9 cellular contexts compared by ENCODE assay signal in the genomic region with DNA sequence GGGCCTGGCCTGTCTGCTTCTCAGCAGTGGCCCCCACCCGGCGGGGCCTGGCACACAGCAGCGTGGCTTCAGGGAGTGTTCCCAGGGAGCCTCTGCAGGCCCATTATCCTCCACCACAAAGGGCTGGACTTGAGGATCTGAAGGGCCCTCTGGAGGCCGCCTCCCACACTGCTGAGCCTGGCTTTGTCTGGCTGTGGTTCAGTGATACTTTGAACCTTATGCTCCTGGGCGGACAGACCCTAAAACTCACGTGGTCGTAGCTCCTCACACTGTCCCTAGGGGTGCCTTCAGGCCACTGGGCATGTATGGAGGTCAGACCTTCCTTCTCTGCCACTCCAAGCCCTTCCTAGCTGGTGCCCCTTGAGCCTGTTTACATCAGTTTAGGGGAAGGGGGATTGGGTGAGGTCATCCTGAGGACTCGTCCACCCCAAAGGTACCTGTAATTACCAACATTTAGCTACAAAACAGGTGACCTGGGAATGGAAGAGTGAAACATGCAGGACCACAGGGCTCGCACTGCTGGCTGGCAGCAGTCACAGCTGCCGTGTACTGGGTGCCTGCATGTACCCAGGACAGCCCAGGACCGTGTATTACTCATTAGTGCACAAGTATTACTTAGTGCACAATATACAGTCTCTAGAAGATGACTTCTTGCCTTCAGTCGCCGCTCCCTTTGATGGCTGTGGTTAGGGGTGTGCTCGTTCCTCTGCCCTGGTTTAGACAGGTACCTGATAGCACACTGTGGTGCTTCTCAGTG. TPM values are rescaled to one million over a fixed set of nuclear protein-coding genes. Genes with fewer than 3 reads are reported as not detected.
A peak's percentile ranks its signal among the peaks of the same experiment; 100 is the strongest.
DNase-seq lines count a peak whose midpoint lies in the region; ATAC-seq and TF ChIP-seq lines count a peak whose summit lies in the region.
"Had no signal": no experiment of that assay in that cellular context is flagged by ENCODE, and none has a peak within 500 bp of the region (broad histone marks: within the 10 kb centered on the region; RNA-seq: fewer than 3 reads in every experiment).

No MANE protein-coding gene starts in this region.

- H4K20me1 ChIP-seq in BLaER1 treated with 17β-estradiol and CSF1 and Interleukin-3, amounts not matched to agents 10 nM and 100 nM, result peaks cover under 1 to 74% (median 14%) of the 10 kb centered on the region in 11 experiments; a peak in 12 of 22 replicates

- H3K27me3 ChIP-seq in BLaER1 treated with 17β-estradiol and CSF1 and Interleukin-3, amounts not matched to agents 10 nM and 100 nM, result no peaks in the 10 kb centered on the region
- H3K27me3 ChIP-seq: breast epithelium had no signal

- peak overlapping the region in 10 of 11 experiments; percentile 53 to 75 (median 68); a peak in 18 of 22 replicates for H3K27ac ChIP-seq in BLaER1 treated with 17β-estradiol and CSF1 and Interleukin-3, amounts not matched to agents 10 nM and 100 nM

- H3K4me3 ChIP-seq in BLaER1 treated with 17β-estradiol and CSF1 and Interleukin-3, amounts not matched to agents 10 nM and 100 nM, result no peak overlapping the region
- H3K4me3 ChIP-seq: breast epithelium had no signal

- ATAC-seq in HG03432 (IDR thresholded peaks at IDR 0.05; ENCODE audit: unreplicated experiment) (no peak), GM19467 (IDR thresholded peaks at IDR 0.05; ENCODE audit: unreplicated experiment) (no peak)
- ATAC-seq in naive thymus-derived CD8-positive, alpha-beta T cell, result no peak

- peak; percentile 35 for DNase-seq in NCI-H2107 (lab: John Stamatoyannopoulos, UW)
- DNase-seq in dermis blood vessel endothelial cell, result peak; percentile 13
- DNase-seq in midbrain (lab: John Stamatoyannopoulos, UW), result peak; percentile 87
- no peak for DNase-seq in type B pancreatic cell (ENCODE audit: extremely low spot score, unreplicated experiment)
- no peak for DNase-seq in naive thymus-derived CD8-positive, alpha-beta T cell

- peaks cover 8% of the 10 kb centered on the region for H3K4me1 Mint-ChIP-seq in type B pancreatic cell (ENCODE audit: unreplicated experiment)
- H3K4me1 Mint-ChIP-seq in naive thymus-derived CD8-positive, alpha-beta T cell, result peaks cover 0 to 17% (median 2%) of the 10 kb centered on the region in 4 donors

- H3K27ac Mint-ChIP-seq in type B pancreatic cell, result no peak overlapping the region
- H3K27ac Mint-ChIP-seq in naive thymus-derived CD8-positive, alpha-beta T cell, result peak overlapping the region in 4 of 10 donors; percentile 12 to 89 (median 26)

- H3K9me3 ChIP-seq in BLaER1 treated with 17β-estradiol and CSF1 and Interleukin-3, amounts not matched to agents 10 nM and 100 nM (replicated peaks in 1 of 11), result no peaks in the 10 kb centered on the region
- H3K9me3 ChIP-seq: breast epithelium had no signal

- no peaks in the 10 kb centered on the region for H3K9me3 Mint-ChIP-seq in type B pancreatic cell
- no peaks in the 10 kb centered on the region for H3K9me3 Mint-ChIP-seq in naive thymus-derived CD8-positive, alpha-beta T cell

- peak overlapping the region in 10 of 11 experiments; percentile 14 to 74 (median 62); a peak in 12 of 22 replicates for H3K4me2 ChIP-seq in BLaER1 treated with 17β-estradiol and CSF1 and Interleukin-3, amounts not matched to agents 10 nM and 100 nM

- H3K27me3 Mint-ChIP-seq in type B pancreatic cell, result no peaks in the 10 kb centered on the region
- H3K27me3 Mint-ChIP-seq in naive thymus-derived CD8-positive, alpha-beta T cell, result no peaks in the 10 kb centered on the region

- H3K9ac ChIP-seq in BLaER1 treated with 17β-estradiol and CSF1 and Interleukin-3, amounts not matched to agents 10 nM and 100 nM, result peak overlapping the region in 10 of 11 experiments; percentile 15 to 69 (median 48); a peak in 10 of 22 replicates

- peaks cover 8% of the 10 kb centered on the region for H3K36me3 Mint-ChIP-seq in type B pancreatic cell
- H3K36me3 Mint-ChIP-seq in naive thymus-derived CD8-positive, alpha-beta T cell, result peaks cover 0 to 48% (median 2%) of the 10 kb centered on the region in 3 donors

- H3K4me3 Mint-ChIP-seq in type B pancreatic cell, result no peak overlapping the region
- no peak overlapping the region for H3K4me3 Mint-ChIP-seq in naive thymus-derived CD8-positive, alpha-beta T cell

- POLR2A ChIA-PET in naive thymus-derived CD8-positive, alpha-beta T cell (lab: Charles Lee), result interaction anchor here (1.3 kb wide), 1 partner anchor 34 kb away, joined by 3 read pairs; the partner anchor contains the start of gene ZBTB5

- TF ChIP-seq CTCF in type B pancreatic cell (conservative IDR thresholded peaks at IDR 0.05), result no peak

- H3K4me1 ChIP-seq in BLaER1 treated with 17β-estradiol and CSF1 and Interleukin-3, amounts not matched to agents 10 nM and 100 nM, result peaks cover 28 to 45% (median 33%) of the 10 kb centered on the region in 10 experiments

- H3K36me3 ChIP-seq in BLaER1 treated with 17β-estradiol and CSF1 and Interleukin-3, amounts not matched to agents 10 nM and 100 nM, result peaks cover 78 to 90% (median 83%) of the 10 kb centered on the region in 11 experiments
- H3K36me3 ChIP-seq: breast epithelium had no signal

RNA-seq across cellular contexts. Expression of gene GRHPR, which starts 8.5 kb away (rescaled TPM):
- 113 and 174 TPM in 2 replicates for total RNA-seq in dermis blood vessel endothelial cell
- 81.6 and 109 TPM in 2 replicates for total RNA-seq in type B pancreatic cell (ENCODE audit: low replicate concordance)
- total RNA-seq in naive thymus-derived CD8-positive, alpha-beta T cell, result 10 to 100 TPM; 55.0 to 58.7 TPM
- polyA plus RNA-seq in naive thymus-derived CD8-positive, alpha-beta T cell, result 10 to 100 TPM; 71.5 to 89.3 (median 74.4) TPM

RNA-seq across cellular contexts. Expression of gene ZBTB5, which starts 34.2 kb away (rescaled TPM):
- total RNA-seq in dermis blood vessel endothelial cell (13.1 and 14.4 TPM in 2 replicates), type B pancreatic cell (ENCODE audit: low replicate concordance) (22.6 and 25.9 TPM in 2 replicates)
- 10 to 100 TPM; 12.9 to 13.2 TPM for total RNA-seq in naive thymus-derived CD8-positive, alpha-beta T cell
- under 1 TPM; 0.50 to 0.83 (median 0.64) TPM for polyA plus RNA-seq in naive thymus-derived CD8-positive, alpha-beta T cell

RNA-seq across cellular contexts. Expression of gene POLR1E, which starts 54.7 kb away (rescaled TPM):
- total RNA-seq in dermis blood vessel endothelial cell (11.9 and 16.4 TPM in 2 replicates), type B pancreatic cell (ENCODE audit: low replicate concordance) (16.3 and 26.9 TPM in 2 replicates)
- total RNA-seq in naive thymus-derived CD8-positive, alpha-beta T cell, result 10 to 100 TPM; 34.5 to 38.2 TPM
- 10 to 100 TPM; 13.3 to 21.2 (median 17.4) TPM for polyA plus RNA-seq in naive thymus-derived CD8-positive, alpha-beta T cell

Comparison
In these comparisons a context has a peak if more than half of its experiments do, and no peak if none do; other contexts are left out.
1. DNase-seq: peak in NCI-H2107 (single experiment), dermis blood vessel endothelial cell (single experiment) and midbrain (single experiment); none in type B pancreatic cell (single experiment) and naive thymus-derived CD8-positive, alpha-beta T cell (0 of 10).